In the genomic region with DNA sequence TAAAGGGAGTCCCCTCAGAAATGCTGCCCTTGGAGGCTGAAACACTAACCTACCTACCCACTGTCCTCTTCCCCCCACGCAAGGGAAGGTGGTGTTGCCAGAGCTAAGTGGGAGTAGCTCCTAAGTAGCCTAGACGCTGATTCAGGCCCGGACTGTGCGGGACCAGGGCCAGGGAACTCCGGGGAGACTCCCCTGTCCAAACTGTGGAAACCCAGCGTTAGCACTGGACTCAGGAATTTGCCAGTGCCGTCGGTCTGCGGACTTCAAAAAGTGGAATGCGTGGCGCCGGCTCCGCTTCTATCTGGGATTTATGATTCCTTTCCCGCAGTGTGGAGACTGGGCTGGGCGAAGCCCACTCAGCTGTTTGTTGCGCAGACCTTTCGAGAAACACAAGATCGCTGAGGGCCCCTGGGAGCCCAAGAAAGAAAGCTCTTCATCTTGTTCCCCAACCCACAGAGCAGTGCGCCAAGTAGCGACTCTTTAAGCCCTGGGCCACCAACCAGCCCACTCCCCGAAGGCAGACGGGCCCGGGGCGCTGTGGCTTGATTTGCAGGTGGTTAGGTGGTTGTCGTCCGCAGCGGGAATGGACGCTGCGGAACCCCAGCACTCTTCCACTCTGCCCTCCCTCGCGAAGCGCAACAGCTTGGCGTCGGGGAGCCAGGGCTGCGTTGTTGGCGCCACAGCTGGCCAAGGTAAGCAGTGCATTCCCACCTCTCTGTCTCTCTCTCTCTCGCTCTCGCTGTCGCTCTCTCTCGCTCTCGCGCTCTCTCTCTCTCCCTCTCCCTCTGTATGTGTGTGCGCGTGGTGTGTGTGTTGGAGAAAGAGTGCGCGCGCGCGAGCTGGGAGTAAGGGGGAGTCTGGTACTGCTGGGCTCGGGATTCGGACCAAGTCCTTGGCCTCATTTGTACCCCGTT, we compare ENCODE assay signal across 9 cellular contexts. TPM values are rescaled to one million over a fixed set of nuclear protein-coding genes. Genes with fewer than 3 reads are reported as not detected.
DNase-seq lines count a peak whose midpoint lies in the region; ATAC-seq and TF ChIP-seq lines count a peak whose summit lies in the region.
"Had no signal": no experiment of that assay in that cellular context is flagged by ENCODE, and none has a peak within 500 bp of the region (broad histone marks: within the 10 kb centered on the region; RNA-seq: fewer than 3 reads in every experiment).

No MANE protein-coding gene starts in this region.

- peaks cover 10% of the 10 kb centered on the region for H3K4me1 Mint-ChIP-seq in activated CD4-positive, alpha-beta memory T cell treated with anti-CD3 and anti-CD28 coated beads for 36 hours (ENCODE audit: low read depth)
- peaks cover 12% of the 10 kb centered on the region for H3K4me1 Mint-ChIP-seq in mesothelial cell of epicardium

- H3K27me3 ChIP-seq in effector memory CD4-positive, alpha-beta T cell (replicated peaks; ENCODE audit: control insufficient read depth, insufficient read depth, low read length, poor library complexity, severe bottlenecking) = no peaks in the 10 kb centered on the region

- peak overlapping the region; percentile 71 for H3K4me3 Mint-ChIP-seq in activated CD4-positive, alpha-beta memory T cell treated with anti-CD3 and anti-CD28 coated beads for 36 hours
- H3K4me3 Mint-ChIP-seq in mesothelial cell of epicardium = peak overlapping the region; percentile 65

- H3K27ac ChIP-seq in effector memory CD4-positive, alpha-beta T cell (ENCODE audit: insufficient read depth, low read length, poor library complexity, severe bottlenecking) = no peak overlapping the region

- peak overlapping the region; percentile 46 for H3K27ac Mint-ChIP-seq in activated CD4-positive, alpha-beta memory T cell treated with anti-CD3 and anti-CD28 coated beads for 36 hours
- peak overlapping the region; percentile 65 for H3K27ac Mint-ChIP-seq in mesothelial cell of epicardium

- H3K27me3 Mint-ChIP-seq in activated CD4-positive, alpha-beta memory T cell treated with anti-CD3 and anti-CD28 coated beads for 36 hours = peaks cover 11% of the 10 kb centered on the region
- peaks cover 76% of the 10 kb centered on the region for H3K27me3 Mint-ChIP-seq in mesothelial cell of epicardium (ENCODE audit: low read depth)

- peak overlapping the region; percentile 65 for H3K4me3 ChIP-seq in GM12865 (ENCODE audit: low read depth, low read length)
- H3K4me3 ChIP-seq in effector memory CD4-positive, alpha-beta T cell (ENCODE audit: insufficient read depth, low read depth, low read length, poor library complexity, severe bottlenecking) = peak overlapping the region; percentile 44

- TF ChIP-seq CTCF in GM12865 (IDR thresholded peaks at IDR 0.05; ENCODE audit: insufficient read depth, low read depth, low read length, missing control alignments) (peak; percentile 69), mesothelial cell of epicardium (IDR thresholded peaks at IDR 0.05; ENCODE audit: unreplicated experiment) (no peak)

- peaks cover 10% of the 10 kb centered on the region for H3K4me1 ChIP-seq in effector memory CD4-positive, alpha-beta T cell (ENCODE audit: control insufficient read depth, insufficient read depth, low read length, poor library complexity, severe bottlenecking)

- intact Hi-C loops in activated CD4-positive, alpha-beta memory T cell treated with anti-CD3 and anti-CD28 coated beads for 36 hours (cut with micrococcal nuclease) = loop anchor here (2.0 kb wide), 1 partner anchor 160 kb away; a partner anchor contains a TSS

- CTCF ChIA-PET in activated CD4-positive, alpha-beta memory T cell treated with anti-CD3 and anti-CD28 coated beads for 36 hours (lab: Charles Lee) = interaction anchor here (0.8 to 2.1 kb wide), 10 partner anchors 9 to 177 kb away, joined by 3 to 12 read pairs (median 4); a partner anchor contains a TSS

- peak; percentile 83 for DNase-seq in GM12865 (ENCODE audit: low read depth)
- peak; percentile 34 for DNase-seq in NCI-H128 (lab: John Stamatoyannopoulos, UW; ENCODE audit: unreplicated experiment)
- peak; percentile 82 for DNase-seq in activated CD4-positive, alpha-beta memory T cell treated with anti-CD3 and anti-CD28 coated beads for 36 hours
- DNase-seq in effector memory CD4-positive, alpha-beta T cell = peak; percentile 52 to 67 (median 62)
- peak in 1 of 2 experiments; percentile 63 for DNase-seq in mesothelial cell of epicardium (ENCODE audit: low spot score in 2 of 2, unreplicated experiment in 2 of 2)
- peak; percentile 39 for DNase-seq in stimulated activated CD8-positive, alpha-beta memory T cell treated with anti-CD3 and anti-CD28 coated beads, Interleukin-15, amount 100 ng/mL, for 4 hours (ENCODE audit: low read depth in 2 of 2)
- DNase-seq in RKO (ENCODE audit: low spot score) = no peak

- no peaks in the 10 kb centered on the region for H3K36me3 ChIP-seq in effector memory CD4-positive, alpha-beta T cell (ENCODE audit: control insufficient read depth, insufficient read depth, low read length)

- no peaks in the 10 kb centered on the region for H3K9me3 ChIP-seq in effector memory CD4-positive, alpha-beta T cell (ENCODE audit: control insufficient read depth, low read length)

- H3K36me3 Mint-ChIP-seq in activated CD4-positive, alpha-beta memory T cell treated with anti-CD3 and anti-CD28 coated beads for 36 hours = peaks cover 1% of the 10 kb centered on the region
- H3K36me3 Mint-ChIP-seq in mesothelial cell of epicardium = no peaks in the 10 kb centered on the region

- no peaks in the 10 kb centered on the region for H3K9me3 Mint-ChIP-seq in activated CD4-positive, alpha-beta memory T cell treated with anti-CD3 and anti-CD28 coated beads for 36 hours
- no peaks in the 10 kb centered on the region for H3K9me3 Mint-ChIP-seq in mesothelial cell of epicardium

- ATAC-seq in HG02610 (IDR thresholded peaks at IDR 0.05; ENCODE audit: unreplicated experiment) = peak; percentile 91

- POLR2A ChIA-PET in activated CD4-positive, alpha-beta memory T cell treated with anti-CD3 and anti-CD28 coated beads for 36 hours (lab: Charles Lee) = interaction anchor here (1.0 to 1.2 kb wide), 2 partner anchors 59 to 148 kb away, joined by 3 read pairs; a partner anchor contains a TSS

RNA-seq across cellular contexts. Expression of a gene that starts 2.0 kb away (rescaled TPM):
- total RNA-seq in activated CD4-positive, alpha-beta memory T cell treated with anti-CD3 and anti-CD28 coated beads for 36 hours = not detected
- 1.3 to 1.8 TPM (median 1.5 TPM) in 3 replicates for total RNA-seq in mesothelial cell of epicardium

RNA-seq across cellular contexts. Expression of a gene that starts 52.7 kb away (rescaled TPM):
- not detected for total RNA-seq in activated CD4-positive, alpha-beta memory T cell treated with anti-CD3 and anti-CD28 coated beads for 36 hours
- not detected in 3 replicates for total RNA-seq in mesothelial cell of epicardium
- total RNA-seq: temporal lobe had no signal

RNA-seq across cellular contexts. Expression of a gene that starts 58.6 kb away (rescaled TPM):
- 10 to 100 TPM; 13.6 to 14.0 TPM for total RNA-seq in activated CD4-positive, alpha-beta memory T cell treated with anti-CD3 and anti-CD28 coated beads for 36 hours
- total RNA-seq in mesothelial cell of epicardium = 20.3 to 21.5 TPM (median 20.6 TPM) in 3 replicates
